ENCODE assay signal across 18 cellular contexts in genomic region chr9:123359106-123359505, GRCh38. TPM values are rescaled to one million over a fixed set of nuclear protein-coding genes. Genes with fewer than 3 reads are reported as not detected.
DNase-seq lines count a peak whose midpoint lies in the region; ATAC-seq, FAIRE-seq and TF ChIP-seq lines count a peak whose summit lies in the region.
"Had no signal": no experiment of that assay in that cellular context is flagged by ENCODE, and none has a peak within 500 bp of the region (broad histone marks: within the 10 kb centered on the region; RNA-seq: fewer than 3 reads in every experiment).

No MANE protein-coding gene starts in this region.

- peak overlapping the region; percentile 35; the same call in 1 of the 2 replicates for H2BK5ac ChIP-seq in H1 (ENCODE audit: low read depth, low read length)

- FAIRE-seq in H1 (lab: Jason Lieb, UNC): no peak
- FAIRE-seq: H54 had no signal

- H2AFZ ChIP-seq in H1 (ENCODE audit: low read length) (no peak overlapping the region), neuron (ENCODE audit: low read depth, low read length) (no peak overlapping the region)

- no peaks in the 10 kb centered on the region for H3K9me3 ChIP-seq in CD8-positive, alpha-beta T cell (ENCODE audit: low read length)
- H3K9me3 ChIP-seq in KOPT-K1 (ENCODE audit: insufficient read depth, low read length, poor library complexity, severe bottlenecking) (no peaks in the 10 kb centered on the region), H1 (ENCODE audit: insufficient read depth in 2 of 2, low read depth in 1 of 2, low read length in 1 of 2) (no peaks in the 10 kb centered on the region), neuron (ENCODE audit: low read length) (no peaks in the 10 kb centered on the region), spleen (no peaks in the 10 kb centered on the region)
- H3K9me3 ChIP-seq: colonic mucosa, SJSA1, testis had no signal

- H3K36me3 Mint-ChIP-seq in CD8-positive, alpha-beta T cell: no peaks in the 10 kb centered on the region
- H3K36me3 Mint-ChIP-seq in osteocyte (ENCODE audit: unreplicated experiment): no peaks in the 10 kb centered on the region
- H3K36me3 Mint-ChIP-seq: activated naive CD4-positive, alpha-beta T cell treated with anti-CD3 and anti-CD28 coated beads, Interleukin-2, amount 50 U/mL, for 72 hours; WTC11 had no signal

- peak overlapping the region; percentile 75; the same call in 1 of the 2 replicates for H2BK12ac ChIP-seq in H1 (ENCODE audit: low read depth, low read length)

- no peaks in the 10 kb centered on the region for H3K79me1 ChIP-seq in H1 (ENCODE audit: low read depth, low read length)

- no peak overlapping the region for H3K4me3 Mint-ChIP-seq in CD8-positive, alpha-beta T cell
- H3K4me3 Mint-ChIP-seq in osteocyte (ENCODE audit: unreplicated experiment): no peak overlapping the region
- H3K4me3 Mint-ChIP-seq: WTC11 had no signal

- peak overlapping the region; percentile 14 for H3K27ac Mint-ChIP-seq in CD8-positive, alpha-beta T cell
- H3K27ac Mint-ChIP-seq in osteocyte (ENCODE audit: unreplicated experiment): no peak overlapping the region
- H3K27ac Mint-ChIP-seq: WTC11 had no signal

- POLR2A ChIA-PET in CD8-positive, alpha-beta T cell (lab: Charles Lee): interaction anchor here (0.7 to 1.1 kb wide), 2 partner anchors 20 to 67 kb away, joined by 3 to 6 read pairs; no protein-coding TSS in a partner anchor
- POLR2A ChIA-PET in H1 (lab: Charles Lee; ENCODE audit: partially characterized antibody): interaction anchor here (0.7 to 3.1 kb wide), 3 partner anchors 14 to 24 kb away, joined by 3 to 19 read pairs (median 6); no protein-coding TSS in a partner anchor

- H3K79me2 ChIP-seq in H1 (ENCODE audit: control insufficient read depth in 1 of 2, insufficient read depth in 2 of 2, low read length in 2 of 2): no peaks in the 10 kb centered on the region

- 0 out of 2 replicates have a peak overlapping the region, but pooled peaks have one; percentile 61 for H2BK20ac ChIP-seq in H1 (ENCODE audit: low read length)

- H3K4me1 ChIP-seq in CD8-positive, alpha-beta T cell (ENCODE audit: insufficient read depth, low read length): peaks cover 10% of the 10 kb centered on the region
- peaks cover 17 to 50% (median 38%) of the 10 kb centered on the region in 4 experiments for H3K4me1 ChIP-seq in H1 (replicated peaks in 1 of 4; ENCODE audit: control insufficient read depth in 3 of 4, insufficient read depth in 4 of 4, low read length in 3 of 4)
- H3K4me1 ChIP-seq in neuron (ENCODE audit: insufficient read depth, low read length): peaks cover 75% of the 10 kb centered on the region
- H3K4me1 ChIP-seq in spleen: peaks cover 3 to 32% (median 15%) of the 10 kb centered on the region in 6 donors
- H3K4me1 ChIP-seq: SJSA1 had no signal

- no peak overlapping the region for H2BK120ac ChIP-seq in H1 (replicated peaks; ENCODE audit: low read depth, low read length)

- no peaks in the 10 kb centered on the region for H3K27me3 ChIP-seq in CD8-positive, alpha-beta T cell (ENCODE audit: insufficient read depth, low read length)
- H3K27me3 ChIP-seq in H1 (replicated peaks in 1 of 4; ENCODE audit: control insufficient read depth in 3 of 4, extremely low read depth in 1 of 4, insufficient read depth in 3 of 4, low read length in 3 of 4) (no peaks in the 10 kb centered on the region; a peak in 1 of 7 replicates), neuron (ENCODE audit: insufficient read depth, low read length) (no peaks in the 10 kb centered on the region), spleen (replicated peaks in 1 of 7) (peaks cover 0 to 17% (median 0%) of the 10 kb centered on the region in 7 donors)
- H3K27me3 ChIP-seq: colonic mucosa, SJSA1, testis had no signal

- H3K23ac ChIP-seq in H1 (ENCODE audit: insufficient read length): no peak overlapping the region

- no peak for DNase-seq in CD8-positive, alpha-beta T cell
- no peak for DNase-seq in H1 (ENCODE audit: low read depth in 1 of 2, low spot score in 2 of 2)
- no peak for DNase-seq in spleen
- DNase-seq in NCI-H2171 (lab: John Stamatoyannopoulos, UW): no peak
- DNase-seq in osteocyte (ENCODE audit: extremely low spot score, unreplicated experiment): no peak
- DNase-seq: COR-L47, NCI-H1436, T-helper 2 cell, testis had no signal

- WGBS in H1 (ENCODE audit: extremely low coverage in 1 of 2, insufficient coverage in 1 of 2, insufficient read length in 1 of 2, insufficient replicate concordance in 2 of 2, low coverage in 1 of 2, low lambda C conversion rate in 2 of 2, missing lambda C conversion rate in 1 of 2), 2 experiments: 69% methylated on average over 2 of the region's 2 CpGs; no CpG with 5 or more reads in 1 of the 2 experiments
- WGBS in spleen, 5 donors: 29 to 51% (median 32%) methylated on average over 2 of the region's 2 CpGs

- H3K9ac ChIP-seq in H1 (replicated peaks in 1 of 4; ENCODE audit: extremely low read depth in 1 of 4, low read depth in 3 of 4, low read length in 3 of 4): no peak overlapping the region

- CTCF ChIA-PET in CD8-positive, alpha-beta T cell (lab: Charles Lee): interaction anchor here (0.7 to 1.7 kb wide), 3 partner anchors 9 to 27 kb away, joined by 3 to 7 read pairs (median 7); no protein-coding TSS in a partner anchor
- CTCF ChIA-PET in H1 (lab: Charles Lee; ENCODE audit: partially characterized antibody): interaction anchor here (0.9 to 22.0 kb wide), 3 partner anchors 12 to 51 kb away, joined by 3 to 668 read pairs (median 5); no protein-coding TSS in a partner anchor

- peaks cover 11% of the 10 kb centered on the region for H3K23me2 ChIP-seq in H1 (ENCODE audit: low read depth, low read length)

- no peak overlapping the region for H2BK15ac ChIP-seq in H1 (ENCODE audit: low read length)

- H3K4me3 ChIP-seq in CD8-positive, alpha-beta T cell (ENCODE audit: low read depth, low read length): no peak overlapping the region
- no peak overlapping the region for H3K4me3 ChIP-seq in H1 (ENCODE audit: extremely low read depth in 1 of 4, insufficient read depth in 2 of 4, low read depth in 3 of 4, low read length in 4 of 4)
- H3K4me3 ChIP-seq in neuron (ENCODE audit: low read length): peak overlapping the region; percentile 25
- H3K4me3 ChIP-seq in spleen: no peak overlapping the region
- H3K4me3 ChIP-seq: colonic mucosa, SJSA1, testis had no signal

- intact Hi-C loops in CD8-positive, alpha-beta T cell (cut with DNase I, micrococcal nuclease): loop anchor here in 1 of 2 experiments (10.0 kb wide), 1 partner anchor 894 kb away; no protein-coding TSS in a partner anchor
- intact Hi-C loops in spleen (cut with DNase I; ENCODE audit: low total_unique reads): no loop called here

- no peak for ATAC-seq in CD8-positive, alpha-beta T cell
- no peak for ATAC-seq in GM21515 (IDR thresholded peaks at IDR 0.05; ENCODE audit: unreplicated experiment)
- ATAC-seq: activated naive CD4-positive, alpha-beta T cell treated with anti-CD3 and anti-CD28 coated beads, Interleukin-2, amount 50 U/mL, for 72 hours; WTC11 had no signal

- peak overlapping the region in 1 of 2 experiments; percentile 75; a peak in 1 of 4 replicates for H3K4me2 ChIP-seq in H1 (ENCODE audit: insufficient read depth in 1 of 2, low read depth in 2 of 2, low read length in 2 of 2)

- no peak overlapping the region for H3K27ac ChIP-seq in CD8-positive, alpha-beta T cell (ENCODE audit: low read depth, low read length)
- H3K27ac ChIP-seq in KOPT-K1 (ENCODE audit: low read depth, low read length, poor library complexity, severe bottlenecking) (peak overlapping the region; percentile 30), H1 (ENCODE audit: low read depth, low read length) (no peak overlapping the region; the same call in 1 of the 2 replicates), spleen (no peak overlapping the region)
- H3K27ac ChIP-seq: colonic mucosa, SJSA1, testis had no signal

- H3K36me3 ChIP-seq in CD8-positive, alpha-beta T cell (ENCODE audit: insufficient read depth, low read length): no peaks in the 10 kb centered on the region
- H3K36me3 ChIP-seq in KOPT-K1 (ENCODE audit: insufficient read depth, low read length) (no peaks in the 10 kb centered on the region), H1 (ENCODE audit: control insufficient read depth in 2 of 4, insufficient read depth in 4 of 4, low read length in 3 of 4) (no peaks in the 10 kb centered on the region), neuron (ENCODE audit: insufficient read depth, low read length) (peaks cover 18% of the 10 kb centered on the region), spleen (no peaks in the 10 kb centered on the region)
- H3K36me3 ChIP-seq: colonic mucosa, SJSA1 had no signal

- H3K14ac ChIP-seq in H1 (ENCODE audit: insufficient read length): no peak overlapping the region

- TF ChIP-seq EP300 in H1 (IDR thresholded peaks at IDR 0.05; ENCODE audit: borderline replicate concordance in 1 of 2, low read depth in 2 of 2, low read length in 2 of 2): no peak

- peak overlapping the region; percentile 12 for H4K91ac ChIP-seq in H1 (replicated peaks; ENCODE audit: insufficient read length, low read length)

- H3K18ac ChIP-seq in H1 (ENCODE audit: extremely low read depth, low read length): peak overlapping the region; percentile 44; the same call in 1 of the 2 replicates

- H3K4me1 Mint-ChIP-seq in CD8-positive, alpha-beta T cell (ENCODE audit: low read depth): peaks cover 10% of the 10 kb centered on the region
- peaks cover 10% of the 10 kb centered on the region for H3K4me1 Mint-ChIP-seq in osteocyte (ENCODE audit: unreplicated experiment)

- TF ChIP-seq POLR2A in H1 (IDR thresholded peaks at IDR 0.05; ENCODE audit: control extremely low read depth in 1 of 2, low read depth in 2 of 2, low read length in 2 of 2): no peak
- no peak for TF ChIP-seq POLR2A in spleen (IDR thresholded peaks at IDR 0.05)

- H2AK5ac ChIP-seq in H1 (ENCODE audit: low read depth, low read length): no peak overlapping the region

- no peaks in the 10 kb centered on the region for H3K9me3 Mint-ChIP-seq in CD8-positive, alpha-beta T cell
- H3K9me3 Mint-ChIP-seq in osteocyte (ENCODE audit: unreplicated experiment): no peaks in the 10 kb centered on the region
- H3K9me3 Mint-ChIP-seq: activated naive CD4-positive, alpha-beta T cell treated with anti-CD3 and anti-CD28 coated beads, Interleukin-2, amount 50 U/mL, for 72 hours; WTC11 had no signal

- H3K4ac ChIP-seq in H1 (replicated peaks; ENCODE audit: insufficient read length, low read depth, low read length): no peak overlapping the region

- H4K20me1 ChIP-seq in H1 (replicated peaks in 1 of 2; ENCODE audit: control insufficient read depth in 1 of 2, insufficient read depth in 2 of 2, low read length in 2 of 2): peaks cover 0 to 2% of the 10 kb centered on the region in 2 experiments

- no peak for TF ChIP-seq CTCF in CD8-positive, alpha-beta T cell (IDR thresholded peaks at IDR 0.05)
- TF ChIP-seq CTCF in H1 (IDR thresholded peaks at IDR 0.05; ENCODE audit: control extremely low read depth in 1 of 3, insufficient read depth in 1 of 3, low read depth in 1 of 3, low read length in 3 of 3) (no peak), spleen (IDR thresholded peaks at IDR 0.05 in 8 of 11, conservative IDR thresholded peaks at IDR 0.05 in 3 of 11) (no peak), osteocyte (IDR thresholded peaks at IDR 0.05) (no peak)

- H4K8ac ChIP-seq in H1 (ENCODE audit: extremely low read depth, insufficient read depth, low read length): no peak overlapping the region

- peaks cover 2% of the 10 kb centered on the region for H3K27me3 Mint-ChIP-seq in CD8-positive, alpha-beta T cell (ENCODE audit: low read depth)
- H3K27me3 Mint-ChIP-seq in osteocyte (ENCODE audit: unreplicated experiment): no peaks in the 10 kb centered on the region

- peak overlapping the region; percentile 51 for H4K5ac ChIP-seq in H1 (ENCODE audit: insufficient read length, low read depth, low read length)

- no peak for TF ChIP-seq RAD21 in H1 (IDR thresholded peaks at IDR 0.05 in 1 of 2, conservative IDR thresholded peaks at IDR 0.05 in 1 of 2; ENCODE audit: low read depth in 2 of 2, low read length in 2 of 2)

- H3K56ac ChIP-seq in H1 (replicated peaks; ENCODE audit: insufficient read length, low read depth, low read length): no peak overlapping the region

RNA-seq across cellular contexts. Expression of gene CRB2, which starts 3.1 kb away (rescaled TPM):
- not detected for total RNA-seq in CD8-positive, alpha-beta T cell
- 8.4 and 10.3 TPM in 2 replicates for total RNA-seq in H1 (2021; fragmentation: NEBNext Ultra II Directional; extraction: Animal tissue kit (Norgen Biotek cat#: 25700))
- polyA plus RNA-seq in H1 (2011; rRNA removed): 4.0 and 6.9 TPM in 2 replicates
- 4.8 TPM for polyA plus RNA-seq in H1 (2011; cell fraction: cytosol; rRNA removed)
- 21.4 TPM for polyA plus RNA-seq in H1 (2011; cell fraction: nucleus; rRNA removed)
- polyA plus RNA-seq in H1 (2012, experiment 1 of 2): 5.1 to 11.2 TPM (median 9.5 TPM) in 4 replicates
- polyA plus RNA-seq in H1 (2012, experiment 2 of 2): 6.3 TPM
- 3.3 TPM for polyA plus RNA-seq in H1 (2013, experiment 1 of 2)
- 3.0 TPM for polyA plus RNA-seq in H1 (2013, experiment 2 of 2)
- 8.8 and 10.1 TPM in 2 replicates for polyA minus RNA-seq in H1 (2011; rRNA and poly(A)+ RNA removed)
- polyA minus RNA-seq in H1 (2011; cell fraction: cytosol; rRNA and poly(A)+ RNA removed): 17.2 TPM
- 19.0 TPM for polyA minus RNA-seq in H1 (2011; cell fraction: nucleus; rRNA and poly(A)+ RNA removed)
- total RNA-seq in spleen: 1 to 10 TPM in 6 of 7 donors, under 1 TPM in 1; 0.34 to 3.0 (median 2.2) TPM
- polyA plus RNA-seq in spleen: 1 to 10 TPM in 1 of 3 donors, under 1 TPM in 2; 0.42 to 1.2 (median 0.52) TPM
- not detected in 2 replicates for total RNA-seq in osteocyte
- total RNA-seq: HT1080, SJSA1 had no signal
